33 cellular contexts compared by ENCODE assay signal in the genomic region with DNA sequence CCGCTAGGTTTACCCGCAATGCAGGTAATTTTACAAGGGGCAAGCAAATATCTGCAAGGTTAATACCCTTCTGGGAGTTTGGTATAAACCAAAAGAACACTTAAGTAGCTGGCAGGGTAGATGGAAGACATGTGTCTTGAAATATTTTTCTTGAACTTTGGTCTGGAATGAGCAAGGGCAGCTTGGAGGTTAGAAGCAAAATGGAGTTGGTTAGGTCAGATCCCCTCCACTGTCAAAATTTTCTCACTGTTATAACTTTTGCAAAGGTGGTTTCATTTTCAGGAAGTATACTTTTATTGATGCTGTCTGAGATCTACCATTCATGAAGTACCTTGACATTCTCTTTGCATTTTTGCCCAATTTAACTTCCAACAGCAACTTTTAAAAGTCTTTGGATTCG.
"Had no signal": no experiment of that assay in that cellular context is flagged by ENCODE, and none has a peak within 500 bp of the region (broad histone marks: within the 10 kb centered on the region; RNA-seq: fewer than 3 reads in every experiment).

No MANE protein-coding gene starts in this region.

- H3K36me3 ChIP-seq: MG63, Peyer's patch, SJSA1 had no signal

- H3K4me3 ChIP-seq: MG63, Peyer's patch, SJSA1 had no signal

- H3K4me1 ChIP-seq: Peyer's patch, SJSA1 had no signal

- DNase-seq: Kasumi-1, MG63, NCI-H1048, NCI-H1092 treated with DMSO at 0.1 percent for 48 hours, NCI-H1105 treated with DMSO at 0.1 percent for 48 hours, NCI-H1417, NCI-H1436, NCI-H146, NCI-H1694, NCI-H187, NCI-H1930, NCI-H2029 treated with DMSO at 0.1 percent for 48 hours, NCI-H2081 treated with DMSO at 0.1 percent for 48 hours, NCI-H2107, NCI-H2171, NCI-H226, NCI-H446 treated with DMSO at 0.1 percent for 48 hours, NCI-H510A, NCI-H524, NCI-H526, NCI-H69, NCI-H748 treated with DMSO at 0.1 percent for 48 hours, NCI-H82, OCI-M1, PC-3, Peyer's patch, Right ventricle myocardium superior, RPMI8226, SHP77 treated with DMSO at 0.1 percent for 48 hours, SK-N-SH, SW 1271, T-helper 1 cell had no signal

- H3K4me2 ChIP-seq: SK-N-SH had no signal

- H3K9me3 ChIP-seq: MG63, Peyer's patch, SJSA1, SK-N-SH had no signal

- H3K27me3 ChIP-seq: MG63, Peyer's patch, SJSA1 had no signal

- H3K27ac ChIP-seq: Peyer's patch, SJSA1 had no signal

- H3K9ac ChIP-seq: SK-N-SH had no signal

- ATAC-seq: PC-3 had no signal
